8 cellular contexts compared by ENCODE assay signal in the genomic region with DNA sequence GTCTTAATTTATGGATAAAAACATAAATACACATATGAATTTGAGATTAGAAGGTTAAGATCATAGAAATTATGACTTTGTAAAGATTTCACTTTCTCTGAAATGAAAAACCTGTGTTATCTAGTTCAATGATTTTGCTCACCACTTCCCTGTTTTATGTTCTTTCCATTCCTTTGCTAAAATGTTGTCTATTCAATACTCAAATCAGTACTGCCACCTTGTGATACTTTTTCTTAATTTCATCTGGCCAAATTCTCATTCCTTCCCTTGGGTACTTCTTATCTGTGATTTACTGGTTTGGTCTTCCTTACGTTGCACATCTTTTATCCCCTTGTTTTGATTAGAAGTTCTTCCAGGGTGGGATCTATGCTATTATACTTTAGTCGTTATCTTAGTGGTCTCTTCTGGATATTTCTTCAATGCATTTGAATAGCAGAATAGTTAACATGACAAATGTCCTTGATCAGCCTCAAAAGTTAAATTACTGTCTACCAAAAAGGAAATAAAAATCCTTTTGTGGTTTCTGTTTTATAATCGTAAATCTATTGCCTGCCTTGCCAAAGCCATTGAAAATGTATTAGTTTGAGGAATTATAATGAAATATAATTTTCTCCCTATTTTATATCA.
DNase-seq lines count a peak whose midpoint lies in the region; ATAC-seq, FAIRE-seq and TF ChIP-seq lines count a peak whose summit lies in the region.

No MANE protein-coding gene starts in this region.

- no peak overlapping the region for H3K4me3 ChIP-seq in DOHH2 (ENCODE audit: low read length)
- no peak overlapping the region for H3K4me3 ChIP-seq in GM23338
- no peak overlapping the region for H3K4me3 ChIP-seq in neural cell (ENCODE audit: low read length)
- no peak overlapping the region for H3K4me3 ChIP-seq in suprapubic skin

- 22% methylated on average over 3 of the region's 3 CpGs for WGBS in suprapubic skin

- no peaks in the 10 kb centered on the region for H3K36me3 Mint-ChIP-seq in GM23338 (ENCODE audit: low read depth)
- no peaks in the 10 kb centered on the region for H3K36me3 Mint-ChIP-seq in activated naive CD8-positive, alpha-beta T cell treated with anti-CD3 and anti-CD28 coated beads, Interleukin-2, amount 50 U/mL, for 24 hours (ENCODE audit: low read depth)

- H3K9me2 ChIP-seq in DOHH2 (replicated peaks; ENCODE audit: control insufficient read depth, low read length) (no peaks in the 10 kb centered on the region), GM23338 (ENCODE audit: insufficient read depth) (no peaks in the 10 kb centered on the region), neural cell (ENCODE audit: insufficient read depth, low read length) (no peaks in the 10 kb centered on the region)

- H3K4me2 ChIP-seq in DOHH2 (ENCODE audit: low read length) (no peak overlapping the region), GM23338 (no peak overlapping the region), neural cell (ENCODE audit: low read length) (no peak overlapping the region)

- H3K36me3 ChIP-seq in DOHH2 (ENCODE audit: control insufficient read depth, low read length) (no peaks in the 10 kb centered on the region), GM23338 (ENCODE audit: insufficient read depth) (no peaks in the 10 kb centered on the region), neural cell (ENCODE audit: insufficient read depth, low read length) (no peaks in the 10 kb centered on the region), suprapubic skin (no peaks in the 10 kb centered on the region)

- no peak for ATAC-seq in GM23338
- ATAC-seq in activated naive CD8-positive, alpha-beta T cell treated with anti-CD3 and anti-CD28 coated beads, Interleukin-2, amount 50 U/mL, for 24 hours: no peak

- peak; percentile 59 for TF ChIP-seq RAD21 in neural cell (conservative IDR thresholded peaks at IDR 0.05)

- H3F3A ChIP-seq in DOHH2 (ENCODE audit: control insufficient read depth, insufficient read depth) (no peaks in the 10 kb centered on the region), GM23338 (replicated peaks; ENCODE audit: low read depth) (no peaks in the 10 kb centered on the region), neural cell (ENCODE audit: insufficient read depth, low read length, poor library complexity, severe bottlenecking) (no peaks in the 10 kb centered on the region)

- no peak for FAIRE-seq in GM19239 (lab: Jason Lieb, UNC)

- H2AFZ ChIP-seq in GM23338: no peak overlapping the region
- H2AFZ ChIP-seq in neural cell (ENCODE audit: low read depth, low read length): no peak overlapping the region

- H3K79me2 ChIP-seq in DOHH2 (ENCODE audit: control insufficient read depth, low read length) (no peaks in the 10 kb centered on the region), GM23338 (replicated peaks; ENCODE audit: insufficient read depth) (no peaks in the 10 kb centered on the region), neural cell (replicated peaks; ENCODE audit: insufficient read depth, low read length) (no peaks in the 10 kb centered on the region)

- DNase-seq in GM23338 (ENCODE audit: low spot score) (peak; percentile 54), NCI-H526 (lab: John Stamatoyannopoulos, UW) (peak; percentile 19 to 63), cerebellum (ENCODE audit: low spot score) (peak; percentile 2), suprapubic skin (ENCODE audit: low spot score in 2 of 2) (no peak), GM19239 (ENCODE audit: insufficient read length, low spot score) (no peak)
- no peak for DNase-seq in activated naive CD8-positive, alpha-beta T cell treated with anti-CD3 and anti-CD28 coated beads, Interleukin-2, amount 50 U/mL, for 24 hours

- H3K27ac ChIP-seq in DOHH2 (ENCODE audit: low read depth, low read length) (no peak overlapping the region), GM23338 (ENCODE audit: low read depth) (no peak overlapping the region), neural cell (ENCODE audit: low read length) (no peak overlapping the region), suprapubic skin (no peak overlapping the region)

- no peaks in the 10 kb centered on the region for H3K9me3 ChIP-seq in DOHH2 (ENCODE audit: control insufficient read depth, insufficient read depth, low read length)
- H3K9me3 ChIP-seq in neural cell (ENCODE audit: low read length): no peaks in the 10 kb centered on the region
- H3K9me3 ChIP-seq in suprapubic skin: no peaks in the 10 kb centered on the region

- no peak overlapping the region for H3K4me3 Mint-ChIP-seq in GM23338
- H3K4me3 Mint-ChIP-seq in activated naive CD8-positive, alpha-beta T cell treated with anti-CD3 and anti-CD28 coated beads, Interleukin-2, amount 50 U/mL, for 24 hours: no peak overlapping the region

- H3K4me1 Mint-ChIP-seq in GM23338: peaks cover 7% of the 10 kb centered on the region; the same call in 2 of the 3 replicates
- H3K4me1 Mint-ChIP-seq in activated naive CD8-positive, alpha-beta T cell treated with anti-CD3 and anti-CD28 coated beads, Interleukin-2, amount 50 U/mL, for 24 hours: no peaks in the 10 kb centered on the region

- TF ChIP-seq CTCF in DOHH2 (IDR thresholded peaks at IDR 0.05; ENCODE audit: low read depth, low read length, poor library complexity, severe bottlenecking) (peak; percentile 52), GM23338 (conservative IDR thresholded peaks at IDR 0.05; ENCODE audit: low read depth in 2 of 2) (peak; percentile 54 to 61), neural cell (IDR thresholded peaks at IDR 0.05; ENCODE audit: poor library complexity, severe bottlenecking) (peak; percentile 58), suprapubic skin (IDR thresholded peaks at IDR 0.05) (peak in 1 of 2 donors; percentile 10)

- TF ChIP-seq EP300 in neural cell (conservative IDR thresholded peaks at IDR 0.05; ENCODE audit: poor library complexity, severe bottlenecking) (no peak), suprapubic skin (IDR thresholded peaks at IDR 0.05) (no peak)

- no peaks in the 10 kb centered on the region for H3K27me3 Mint-ChIP-seq in GM23338 (ENCODE audit: insufficient read depth, low read depth, poor library complexity)
- H3K27me3 Mint-ChIP-seq in activated naive CD8-positive, alpha-beta T cell treated with anti-CD3 and anti-CD28 coated beads, Interleukin-2, amount 50 U/mL, for 24 hours: no peaks in the 10 kb centered on the region

- H3K27me3 ChIP-seq in DOHH2 (ENCODE audit: control insufficient read depth, low read length) (no peaks in the 10 kb centered on the region), GM23338 (ENCODE audit: insufficient read depth) (no peaks in the 10 kb centered on the region), neural cell (ENCODE audit: insufficient read depth, low read depth, low read length) (no peaks in the 10 kb centered on the region), suprapubic skin (no peaks in the 10 kb centered on the region)

- no peak overlapping the region for H3K9ac ChIP-seq in neural cell (ENCODE audit: low read length)

- H3K4me1 ChIP-seq in DOHH2 (ENCODE audit: control insufficient read depth, low read length) (peaks cover 8% of the 10 kb centered on the region), GM23338 (ENCODE audit: insufficient read depth) (no peaks in the 10 kb centered on the region), suprapubic skin (no peaks in the 10 kb centered on the region)

- no peak overlapping the region for H3K27ac Mint-ChIP-seq in GM23338
- H3K27ac Mint-ChIP-seq in activated naive CD8-positive, alpha-beta T cell treated with anti-CD3 and anti-CD28 coated beads, Interleukin-2, amount 50 U/mL, for 24 hours: no peak overlapping the region

- no peak for TF ChIP-seq POLR2A in suprapubic skin (IDR thresholded peaks at IDR 0.05)

- H4K20me1 ChIP-seq in DOHH2 (ENCODE audit: control insufficient read depth, insufficient read depth, low read depth, low read length) (no peaks in the 10 kb centered on the region), GM23338 (replicated peaks; ENCODE audit: insufficient read depth) (no peaks in the 10 kb centered on the region), neural cell (ENCODE audit: insufficient read depth) (no peaks in the 10 kb centered on the region)

- H3K9me3 Mint-ChIP-seq in GM23338: no peaks in the 10 kb centered on the region
- H3K9me3 Mint-ChIP-seq in activated naive CD8-positive, alpha-beta T cell treated with anti-CD3 and anti-CD28 coated beads, Interleukin-2, amount 50 U/mL, for 24 hours: no peaks in the 10 kb centered on the region

TF ChIP-seq in GM23338, 12 proteins besides CTCF, POLR2A, EP300 and RAD21 (continues in another document):
- TF ChIP-seq JUNB (IDR thresholded peaks at IDR 0.05; ENCODE audit: unreplicated experiment) (no peak), EZH2phosphoT487 (IDR thresholded peaks at IDR 0.05; ENCODE audit: unreplicated experiment) (no peak), CREB1 (CRISPR knock-in tag; IDR thresholded peaks at IDR 0.05; ENCODE audit: low read depth) (no peak)
- TF ChIP-seq, protein P1, sequence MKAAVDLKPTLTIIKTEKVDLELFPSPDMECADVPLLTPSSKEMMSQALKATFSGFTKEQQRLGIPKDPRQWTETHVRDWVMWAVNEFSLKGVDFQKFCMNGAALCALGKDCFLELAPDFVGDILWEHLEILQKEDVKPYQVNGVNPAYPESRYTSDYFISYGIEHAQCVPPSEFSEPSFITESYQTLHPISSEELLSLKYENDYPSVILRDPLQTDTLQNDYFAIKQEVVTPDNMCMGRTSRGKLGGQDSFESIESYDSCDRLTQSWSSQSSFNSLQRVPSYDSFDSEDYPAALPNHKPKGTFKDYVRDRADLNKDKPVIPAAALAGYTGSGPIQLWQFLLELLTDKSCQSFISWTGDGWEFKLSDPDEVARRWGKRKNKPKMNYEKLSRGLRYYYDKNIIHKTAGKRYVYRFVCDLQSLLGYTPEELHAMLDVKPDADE (IDR thresholded peaks at IDR 0.05): no peak

TF ChIP-seq in neural cell, 6 proteins besides CTCF, POLR2A, EP300 and RAD21:
- no peak for TF ChIP-seq TAF1 (IDR thresholded peaks at IDR 0.05; ENCODE audit: low read depth)
- TF ChIP-seq SMC3 (conservative IDR thresholded peaks at IDR 0.05; ENCODE audit: poor library complexity): peak; percentile 65
TF ChIP-seq in neural cell: peak in this region for 1.

Comparison
In these comparisons a context has a peak if more than half of its experiments do, and no peak if none do; other contexts are left out.
1. DNase-seq: peak in GM23338 (single experiment), NCI-H526 (2 of 2) and cerebellum (single experiment); none in suprapubic skin (0 of 2), activated naive CD8-positive, alpha-beta T cell treated with anti-CD3 and anti-CD28 coated beads, Interleukin-2, amount 50 U/mL, for 24 hours (single experiment) and GM19239 (single experiment).